1 cellular context compared by ENCODE assay signal in genomic region chr7:151124899-151125399, GRCh38.
TF ChIP-seq lines count a peak whose summit lies in the region.

No MANE protein-coding gene starts in this region.

TF ChIP-seq in HEK293, 187 proteins besides CTCF, POLR2A, EP300 and RAD21 (continued from another document):
- TF ChIP-seq ZBTB49 (tag by site-specific recombination; IDR thresholded peaks at IDR 0.05; ENCODE audit: low read depth) (no peak), ZFHX2 (tag by site-specific recombination; conservative IDR thresholded peaks at IDR 0.05) (peak; percentile 50; the same call in 1 of the 2 replicates), ZFP3 (tag by site-specific recombination; IDR thresholded peaks at IDR 0.05; ENCODE audit: low read depth) (no peak), SCRT1 (tag by site-specific recombination; IDR thresholded peaks at IDR 0.05; ENCODE audit: borderline replicate concordance) (peak; percentile 68), BCL11B (tag by site-specific recombination; IDR thresholded peaks at IDR 0.05; ENCODE audit: low read depth) (no peak), KLF16 (tag by site-specific recombination; IDR thresholded peaks at IDR 0.05) (no peak), ZNF626 (tag by site-specific recombination; IDR thresholded peaks at IDR 0.05) (no peak), SCRT2 (tag by site-specific recombination; IDR thresholded peaks at IDR 0.05) (peak; percentile 82)
